In genomic region chr7:150405584-150406310, GRCh38 we compare ENCODE assay signal across 8 cellular contexts. TPM values are rescaled to one million over a fixed set of nuclear protein-coding genes. Genes with fewer than 3 reads are reported as not detected.
A peak's percentile ranks its signal among the peaks of the same experiment; 100 is the strongest.
DNase-seq lines count a peak whose midpoint lies in the region; ATAC-seq, FAIRE-seq and TF ChIP-seq lines count a peak whose summit lies in the region.

No MANE protein-coding gene starts in this region.

- peaks cover 0 to 13% (median 0%) of the 10 kb centered on the region in 9 donors for H3K36me3 ChIP-seq in heart right ventricle

- CTCF ChIA-PET in Calu3 (lab: Charles Lee), result interaction anchor here (0.5 to 1.2 kb wide), 3 partner anchors 12 to 338 kb away, joined by 4 read pairs; no protein-coding TSS in a partner anchor

- no TSS peak for BruUV-seq in Calu3 (replicated peaks; lab: Mats Ljungman, UMichigan)

- no peaks in the 10 kb centered on the region for H3K9me3 ChIP-seq in heart right ventricle

- H3K27me3 Mint-ChIP-seq in Calu3 (ENCODE audit: unreplicated experiment), result no peaks in the 10 kb centered on the region
- no peaks in the 10 kb centered on the region for H3K27me3 Mint-ChIP-seq in activated naive CD8-positive, alpha-beta T cell treated with anti-CD3 and anti-CD28 coated beads for 36 hours

- no peaks in the 10 kb centered on the region for H3K9me3 Mint-ChIP-seq in Calu3 (ENCODE audit: low read depth, unreplicated experiment)
- no peaks in the 10 kb centered on the region for H3K9me3 Mint-ChIP-seq in activated naive CD8-positive, alpha-beta T cell treated with anti-CD3 and anti-CD28 coated beads for 36 hours

- peak overlapping the region; percentile 71 for H3K4me3 Mint-ChIP-seq in Calu3 (ENCODE audit: low read depth, unreplicated experiment)
- peak overlapping the region; percentile 84 for H3K4me3 Mint-ChIP-seq in activated naive CD8-positive, alpha-beta T cell treated with anti-CD3 and anti-CD28 coated beads for 36 hours

- no peak for TF ChIP-seq CTCF in Calu3 (IDR thresholded peaks at IDR 0.05; ENCODE audit: unreplicated experiment)
- TF ChIP-seq CTCF in heart right ventricle (IDR thresholded peaks at IDR 0.05), result no peak

- H3K27ac ChIP-seq in heart right ventricle, result peak overlapping the region; percentile 73 to 99 (median 97)

- intact Hi-C loops in Calu3 (cut with micrococcal nuclease; ENCODE audit: unreplicated experiment), result no loop called here
- intact Hi-C loops in heart right ventricle (cut with DNase I), result loop anchor here in 6 of 10 donors (1.0 to 5.0 kb wide), 2 partner anchors 37 to 38 kb away; partner anchors contain the start of gene REPIN1 (in 6 of the 6)
- intact Hi-C loops in posterior vena cava (cut with DNase I), result loop anchor here in 1 of 2 donors (5.0 kb wide), 1 partner anchor 33 kb away; no protein-coding TSS in a partner anchor

- H3K27me3 ChIP-seq in heart right ventricle, result no peaks in the 10 kb centered on the region

- peaks cover 32% of the 10 kb centered on the region for H3K4me1 Mint-ChIP-seq in Calu3 (ENCODE audit: low read depth, unreplicated experiment)
- H3K4me1 Mint-ChIP-seq in activated naive CD8-positive, alpha-beta T cell treated with anti-CD3 and anti-CD28 coated beads for 36 hours, result peaks cover 54% of the 10 kb centered on the region

- WGBS in heart right ventricle, 2 donors, result 9 to 10% methylated on average over 34 to 35 of the region's 35 CpGs

- DNase-seq in Calu3 (peak; percentile 7), M059J (ENCODE audit: low read depth) (peak; percentile 26), heart right ventricle (peak in 1 of 2 donors; percentile 54), posterior vena cava (ENCODE audit: low spot score) (peak; percentile 89), NOMO-1 treated with dmso at 0.1 percent for 144 hours (lab: John Stamatoyannopoulos, UW; ENCODE audit: unreplicated experiment) (no peak), GM12891 (ENCODE audit: insufficient read length, low spot score) (no peak), H54 (ENCODE audit: insufficient read length, low spot score) (no peak)
- peak; percentile 44 for DNase-seq in activated naive CD8-positive, alpha-beta T cell treated with anti-CD3 and anti-CD28 coated beads for 36 hours

- H3K4me3 ChIP-seq in heart right ventricle, result peak overlapping the region; percentile 42 to 89 (median 71)

- peak; percentile 26 to 67 (median 50) for ATAC-seq in heart right ventricle

- H3K27ac Mint-ChIP-seq in Calu3 (ENCODE audit: unreplicated experiment), result peak overlapping the region; percentile 29
- H3K27ac Mint-ChIP-seq in activated naive CD8-positive, alpha-beta T cell treated with anti-CD3 and anti-CD28 coated beads for 36 hours, result peak overlapping the region; percentile 90

- FAIRE-seq in GM12891 (lab: Jason Lieb, UNC) (no peak), H54 (lab: Jason Lieb, UNC) (no peak)

- peaks cover 26% of the 10 kb centered on the region for H3K36me3 Mint-ChIP-seq in Calu3 (ENCODE audit: insufficient read depth, unreplicated experiment)
- H3K36me3 Mint-ChIP-seq in activated naive CD8-positive, alpha-beta T cell treated with anti-CD3 and anti-CD28 coated beads for 36 hours, result peaks cover 6% of the 10 kb centered on the region

- no peak for TF ChIP-seq POLR2A in GM12891 (IDR thresholded peaks at IDR 0.05; ENCODE audit: low read depth, low read length)
- TF ChIP-seq POLR2A in H54 (IDR thresholded peaks at IDR 0.05; ENCODE audit: low read depth, low read length), result no peak

- peaks cover 14 to 36% (median 27%) of the 10 kb centered on the region in 9 donors for H3K4me1 ChIP-seq in heart right ventricle

TF ChIP-seq in GM12891, 5 proteins besides CTCF, POLR2A, EP300 and RAD21:
- TF ChIP-seq POLR2AphosphoS5 (IDR thresholded peaks at IDR 0.05; ENCODE audit: low read depth, low read length), result no peak
- no peak for TF ChIP-seq PAX5 (IDR thresholded peaks at IDR 0.05; ENCODE audit: insufficient read depth, low read length, severe bottlenecking)
- no peak for TF ChIP-seq POU2F2 (IDR thresholded peaks at IDR 0.05; ENCODE audit: low read depth, low read length)
- no peak for TF ChIP-seq SPI1 (IDR thresholded peaks at IDR 0.05; ENCODE audit: low read depth, low read length)
- TF ChIP-seq TAF1 (IDR thresholded peaks at IDR 0.05; ENCODE audit: low read depth, low read length), result no peak

RNA-seq across cellular contexts. Expression of gene ZNF775, which starts 26.6 kb away (rescaled TPM):
- total RNA-seq in Calu3 (2022) (5.3 and 5.8 TPM in 2 replicates), heart right ventricle (1 to 10 TPM; 1.9 to 4.7 (median 2.9) TPM), posterior vena cava (1 to 10 TPM; 4.6 to 5.0 TPM)
- 2.5 and 5.3 TPM in 2 replicates for total RNA-seq in M059J (2014; rRNA removed; shearing (Covaris generic))
- total RNA-seq in activated naive CD8-positive, alpha-beta T cell treated with anti-CD3 and anti-CD28 coated beads for 36 hours, result 1 to 10 TPM; 3.7 to 4.0 TPM
- 1 to 10 TPM; 2.4 to 4.3 TPM for polyA plus RNA-seq in heart right ventricle
- polyA plus RNA-seq in GM12891 (2012; ENCODE audit: low read depth, missing spikeins), result 9.7 TPM

RNA-seq across cellular contexts. Expression of gene REPIN1, which starts 37.1 kb away (rescaled TPM):
- total RNA-seq in Calu3 (2022) (185 and 189 TPM in 2 replicates), heart right ventricle (100 to 1,000 TPM in 8 of 10 donors, 10 to 100 TPM in 2; 88.7 to 132 (median 114) TPM), posterior vena cava (10 to 100 TPM; 48.9 to 50.5 TPM)
- total RNA-seq in M059J (2014; rRNA removed; shearing (Covaris generic)), result 103 and 155 TPM in 2 replicates
- total RNA-seq in activated naive CD8-positive, alpha-beta T cell treated with anti-CD3 and anti-CD28 coated beads for 36 hours, result 10 to 100 TPM; 54.7 to 55.1 TPM
- polyA plus RNA-seq in heart right ventricle, result 10 to 100 TPM; 51.0 to 53.0 TPM
- 94.0 TPM for polyA plus RNA-seq in GM12891 (2012; ENCODE audit: low read depth, missing spikeins)

RNA-seq across cellular contexts. Expression of gene GIMAP8, which starts 44.7 kb away (rescaled TPM):
- total RNA-seq in Calu3 (2022) (not detected in 2 replicates), heart right ventricle (10 to 100 TPM; 13.4 to 39.4 (median 16.2) TPM), posterior vena cava (10 to 100 TPM; 12.9 to 15.4 TPM)
- not detected in 2 replicates for total RNA-seq in M059J (2014; rRNA removed; shearing (Covaris generic))
- total RNA-seq in activated naive CD8-positive, alpha-beta T cell treated with anti-CD3 and anti-CD28 coated beads for 36 hours, result 10 to 100 TPM; 11.1 to 11.9 TPM
- polyA plus RNA-seq in heart right ventricle, result 10 to 100 TPM; 19.2 to 19.5 TPM
- 4.8 TPM for polyA plus RNA-seq in GM12891 (2012; ENCODE audit: low read depth, missing spikeins)

Comparison
In these comparisons a context has a peak if more than half of its experiments do, and no peak if none do; other contexts are left out.
1. DNase-seq: peak in Calu3 (single experiment), M059J (single experiment), activated naive CD8-positive, alpha-beta T cell treated with anti-CD3 and anti-CD28 coated beads for 36 hours (single experiment) and posterior vena cava (single experiment); none in NOMO-1 treated with dmso at 0.1 percent for 144 hours (single experiment), GM12891 (single experiment) and H54 (single experiment).
2. RNA of gene GIMAP8, which starts 44.7 kb away (total RNA-seq): 13.4 to 39.4 TPM in heart right ventricle, 12.9 to 15.4 TPM in posterior vena cava and 11.1 to 11.9 TPM in activated naive CD8-positive, alpha-beta T cell treated with anti-CD3 and anti-CD28 coated beads for 36 hours; not detected in Calu3 and not detected in M059J; every median in the first group is over 10 times any median in the second.